In genomic region chr3:52536112-52536368, GRCh38 we compare ENCODE assay signal across 1 cellular context.
TF ChIP-seq lines count a peak whose summit lies in the region.

No MANE protein-coding gene starts in this region.

TF ChIP-seq in H1, 55 proteins besides CTCF, POLR2A, EP300 and RAD21:
- TF ChIP-seq YY1 (IDR thresholded peaks at IDR 0.05; ENCODE audit: low read depth, low read length) (peak; percentile 84), HDAC2 (IDR thresholded peaks at IDR 0.05; ENCODE audit: borderline replicate concordance in 1 of 2, low read depth in 2 of 2, low read length in 2 of 2) (no peak)
